24 cellular contexts compared by ENCODE assay signal in genomic region chr4:61995717-61996337, GRCh38.
"Had no signal": no experiment of that assay in that cellular context is flagged by ENCODE, and none has a peak within 500 bp of the region (broad histone marks: within the 10 kb centered on the region; RNA-seq: fewer than 3 reads in every experiment).

No MANE protein-coding gene starts in this region.

- H3K27me3 ChIP-seq: adrenal gland, heart right ventricle, neural progenitor cell, tibial nerve had no signal

- ATAC-seq: activated CD4-positive, alpha-beta T cell treated with anti-CD3 and anti-CD28 coated beads for 36 hours; activated T-cell treated with anti-CD3 and anti-CD28 coated beads, Interleukin-2, amount 50 U/mL, for 4 hours; heart right ventricle; left lobe of liver; naive thymus-derived CD4-positive, alpha-beta T cell; sciatic nerve; stimulated activated effector memory CD8-positive, alpha-beta T cell treated with anti-CD3 and anti-CD28 coated beads, Interleukin-12 subunit alpha, Interleukin-12 subunit beta, amount 100 ng/mL, for 72 hours; stimulated activated naive CD8-positive, alpha-beta T cell treated with anti-CD3 and anti-CD28 coated beads, Interleukin-15, amount 100 ng/mL, for 72 hours had no signal

- H3K9me3 ChIP-seq: adrenal gland, heart right ventricle, tibial nerve had no signal

- DNase-seq: activated B cell treated with CpG ODN at 0.5 μM for 24 hours; activated CD4-positive, alpha-beta T cell treated with anti-CD3 and anti-CD28 coated beads for 36 hours; activated CD4-positive, alpha-beta T cell treated with anti-CD3 and anti-CD28 coated beads, Interleukin-2, amount 50 U/mL, for 4 hours; activated CD8-positive, alpha-beta memory T cell treated with anti-CD3 and anti-CD28 coated beads, Interleukin-2, amount 50 U/mL, for 48 hours; activated naive CD4-positive, alpha-beta T cell; activated T-cell treated with anti-CD3 and anti-CD28 coated beads, Interleukin-2, amount 50 U/mL, for 4 hours; adrenal gland; cortex of kidney; heart right ventricle; kidney; naive thymus-derived CD4-positive, alpha-beta T cell; posterior cingulate gyrus; small intestine; stimulated activated CD4-positive, alpha-beta T cell treated with anti-CD3 and anti-CD28 coated beads, Interleukin-2, amount 100 ng/mL, for 24 hours; stimulated activated naive CD8-positive, alpha-beta T cell treated with anti-CD3 and anti-CD28 coated beads, Interleukin-15, amount 100 ng/mL, for 72 hours had no signal

- H3K27me3 Mint-ChIP-seq: activated B cell treated with CpG ODN at 0.5 μM for 24 hours; activated CD4-positive, alpha-beta T cell treated with anti-CD3 and anti-CD28 coated beads for 36 hours; activated naive CD8-positive, alpha-beta T cell; naive thymus-derived CD4-positive, alpha-beta T cell; stimulated activated naive CD8-positive, alpha-beta T cell treated with anti-CD3 and anti-CD28 coated beads, Interleukin-15, amount 100 ng/mL, for 72 hours had no signal

- H3K9ac ChIP-seq: neural progenitor cell had no signal

- H3K36me3 ChIP-seq: adrenal gland, heart right ventricle, tibial nerve had no signal

- H3K27ac Mint-ChIP-seq: activated B cell treated with CpG ODN at 0.5 μM for 24 hours; activated CD4-positive, alpha-beta T cell treated with anti-CD3 and anti-CD28 coated beads for 36 hours; activated naive CD8-positive, alpha-beta T cell; activated T-helper 2 cell treated with anti-CD3 and anti-CD28 coated beads, Interferon-gamma antibody, Interleukin-2, Interleukin-4, amounts not matched to agents 10 μg/mL and 5 μg/mL and 100 μg/mL, durations not matched to agents 14 hours and 24 hours and 36 hours; naive thymus-derived CD4-positive, alpha-beta T cell; neural progenitor cell; stimulated activated effector memory CD8-positive, alpha-beta T cell treated with anti-CD3 and anti-CD28 coated beads, Interleukin-12 subunit alpha, Interleukin-12 subunit beta, amount 100 ng/mL, for 72 hours; stimulated activated naive CD8-positive, alpha-beta T cell treated with anti-CD3 and anti-CD28 coated beads, Interleukin-15, amount 100 ng/mL, for 72 hours had no signal

- H3K27ac ChIP-seq: adrenal gland, epithelial cell of prostate, heart right ventricle, neural progenitor cell, tibial nerve had no signal

- H3K4me3 Mint-ChIP-seq: activated B cell treated with CpG ODN at 0.5 μM for 24 hours; activated CD4-positive, alpha-beta T cell treated with anti-CD3 and anti-CD28 coated beads for 36 hours; activated naive CD8-positive, alpha-beta T cell; activated T-cell treated with anti-CD3 and anti-CD28 coated beads, Interleukin-2, amount 50 U/mL, for 4 hours; naive thymus-derived CD4-positive, alpha-beta T cell; neural progenitor cell; stimulated activated effector memory CD8-positive, alpha-beta T cell treated with anti-CD3 and anti-CD28 coated beads, Interleukin-12 subunit alpha, Interleukin-12 subunit beta, amount 100 ng/mL, for 72 hours; stimulated activated naive CD8-positive, alpha-beta T cell treated with anti-CD3 and anti-CD28 coated beads, Interleukin-15, amount 100 ng/mL, for 72 hours had no signal

- H3K9me3 Mint-ChIP-seq: neural progenitor cell had no signal

- H3K36me3 Mint-ChIP-seq: activated naive CD8-positive, alpha-beta T cell; naive thymus-derived CD4-positive, alpha-beta T cell; stimulated activated effector memory CD8-positive, alpha-beta T cell treated with anti-CD3 and anti-CD28 coated beads, Interleukin-12 subunit alpha, Interleukin-12 subunit beta, amount 100 ng/mL, for 72 hours had no signal

- H3K4me1 Mint-ChIP-seq: activated B cell treated with CpG ODN at 0.5 μM for 24 hours; activated CD4-positive, alpha-beta T cell treated with anti-CD3 and anti-CD28 coated beads for 36 hours; naive thymus-derived CD4-positive, alpha-beta T cell; stimulated activated effector memory CD8-positive, alpha-beta T cell treated with anti-CD3 and anti-CD28 coated beads, Interleukin-12 subunit alpha, Interleukin-12 subunit beta, amount 100 ng/mL, for 72 hours; stimulated activated naive CD8-positive, alpha-beta T cell treated with anti-CD3 and anti-CD28 coated beads, Interleukin-15, amount 100 ng/mL, for 72 hours had no signal

- H3K4me3 ChIP-seq: adrenal gland, heart right ventricle, lung, neural progenitor cell, tibial nerve had no signal

- H3K4me1 ChIP-seq: adrenal gland, heart right ventricle, tibial nerve had no signal
